Comparison of ENCODE assay signal across 8 cellular contexts in genomic region chr3:5122030-5122740, GRCh38. TPM values are rescaled to one million over a fixed set of nuclear protein-coding genes. Genes with fewer than 3 reads are reported as not detected.
DNase-seq lines count a peak whose midpoint lies in the region; ATAC-seq and TF ChIP-seq lines count a peak whose summit lies in the region.

ARL8B (plus strand) TSS chr3:5122292; CDS start chr3:5122466, 174 bp downstream.

- no peaks in the 10 kb centered on the region for H3K36me3 ChIP-seq in mucosa of descending colon (ENCODE audit: low read depth)

- intact Hi-C loops in mucosa of descending colon (cut with DNase I, micrococcal nuclease) = loop anchor here in 1 of 2 donors (10.0 kb wide), 1 partner anchor 63 kb away; the partner anchor contains the start of gene EDEM1

- H3K4me1 ChIP-seq in mucosa of descending colon (ENCODE audit: low read depth) = peaks cover 14% of the 10 kb centered on the region

- DNase-seq in D341Med (ENCODE audit: low spot score) (peak; percentile 96), GM20000 (ENCODE audit: low spot score) (peak; percentile 96), HT-29 (ENCODE audit: low spot score) (peak; percentile 80), OCI-M1 (lab: John Stamatoyannopoulos, UW) (peak; percentile 98), activated T-cell treated with anti-CD3 and anti-CD28 coated beads for 24 hours (ENCODE audit: low read depth) (peak; percentile 90), epithelial cell of esophagus (ENCODE audit: low read depth) (peak; percentile 94), mucosa of descending colon (peak; percentile 93 to 95 (median 93))
- peak; percentile 71 to 81 for DNase-seq in stimulated activated CD8-positive, alpha-beta memory T cell treated with anti-CD3 and anti-CD28 coated beads, Interleukin-4, amount 100 ng/mL, for 1 hour (ENCODE audit: low read depth in 2 of 2, low spot score in 1 of 2)

- H3K9me3 ChIP-seq in mucosa of descending colon = no peaks in the 10 kb centered on the region

- ATAC-seq in mucosa of descending colon = peak; percentile 100

- TF ChIP-seq CTCF in GM20000 (IDR thresholded peaks at IDR 0.05; ENCODE audit: extremely low read depth, missing control alignments) (peak; percentile 93), epithelial cell of esophagus (IDR thresholded peaks at IDR 0.05; ENCODE audit: insufficient read depth, low read depth, low read length, missing control alignments) (peak; percentile 77), mucosa of descending colon (IDR thresholded peaks at IDR 0.05) (peak; percentile 98)

- H3K4me3 ChIP-seq in epithelial cell of esophagus (ENCODE audit: low read length) (peak within 1 kb of the TSS; percentile 68), mucosa of descending colon (peak within 1 kb of the TSS; percentile 100)

RNA-seq across cellular contexts. Expression of gene ARL8B, which starts in this region (rescaled TPM):
- 17.5 and 18.3 TPM in 2 replicates for total RNA-seq in HT-29 (2014; rRNA removed; shearing (Covaris generic))
- total RNA-seq in mucosa of descending colon = 10 to 100 TPM; 49.3 to 68.5 (median 57.6) TPM

Comparison
In these comparisons a context has a peak if more than half of its experiments do, and no peak if none do; other contexts are left out.
1. Peak in every context shown above with its lines: DNase-seq, ATAC-seq and H3K4me3 ChIP-seq.